Comparison of ENCODE assay signal across 1 cellular context in genomic region chr14:54754623-54755386, GRCh38.
TF ChIP-seq lines count a peak whose summit lies in the region.

No MANE protein-coding gene starts in this region.

TF ChIP-seq in K562, 482 proteins besides CTCF, POLR2A, EP300 and RAD21 (continued from another document and continues in another):
- TF ChIP-seq ZNF609 (CRISPR knock-in tag; IDR thresholded peaks at IDR 0.05; ENCODE audit: borderline replicate concordance) = no peak
- no peak for TF ChIP-seq ZNF253 (CRISPR knock-in tag; conservative IDR thresholded peaks at IDR 0.05)
- TF ChIP-seq ZNF57 (CRISPR knock-in tag; IDR thresholded peaks at IDR 0.05) = no peak
- TF ChIP-seq ZFPM2 (CRISPR knock-in tag; IDR thresholded peaks at IDR 0.05) = no peak
- peak; percentile 94 for TF ChIP-seq TAL1 (IDR thresholded peaks at IDR 0.05)
- TF ChIP-seq PKNOX1 (IDR thresholded peaks at IDR 0.05) = 0 out of 2 replicates have a peak, but pooled peaks have one; percentile 39
- TF ChIP-seq GATAD2A (IDR thresholded peaks at IDR 0.05) = 0 out of 2 replicates have a peak, but pooled peaks have one; percentile 47
- TF ChIP-seq ZNF830 (CRISPR knock-in tag; IDR thresholded peaks at IDR 0.05) = no peak
- no peak for TF ChIP-seq MECOM (CRISPR knock-in tag; IDR thresholded peaks at IDR 0.05)
- no peak for TF ChIP-seq HLTF (IDR thresholded peaks at IDR 0.05)
- no peak for TF ChIP-seq MAX (CRISPR knock-in tag; IDR thresholded peaks at IDR 0.05)
- no peak for TF ChIP-seq TAF15 (IDR thresholded peaks at IDR 0.05; ENCODE audit: low read depth, low read length)
- no peak for TF ChIP-seq ZNF707 (CRISPR knock-in tag; conservative IDR thresholded peaks at IDR 0.05)
- no peak for TF ChIP-seq ZNF124 (CRISPR knock-in tag; IDR thresholded peaks at IDR 0.05)
- TF ChIP-seq RFX7 (CRISPR knock-in tag; IDR thresholded peaks at IDR 0.05) = no peak
- TF ChIP-seq CREB1 (IDR thresholded peaks at IDR 0.05) = peak; percentile 92
- TF ChIP-seq CREB1 (CRISPR knock-in tag; IDR thresholded peaks at IDR 0.05) = peak; percentile 72; the same call in 1 of the 2 replicates
- no peak for TF ChIP-seq MBD1 (CRISPR knock-in tag; IDR thresholded peaks at IDR 0.05)
- TF ChIP-seq NFATC3 (IDR thresholded peaks at IDR 0.05) = no peak
- no peak for TF ChIP-seq NR1H2 (CRISPR knock-in tag; IDR thresholded peaks at IDR 0.05)
- no peak for TF ChIP-seq XRCC3 (IDR thresholded peaks at IDR 0.05)
- no peak for TF ChIP-seq NFXL1 (CRISPR knock-in tag; IDR thresholded peaks at IDR 0.05)
- TF ChIP-seq ZNF41 (CRISPR knock-in tag; conservative IDR thresholded peaks at IDR 0.05) = no peak
- TF ChIP-seq CBX1 (IDR thresholded peaks at IDR 0.05; ENCODE audit: low read depth) = no peak
- TF ChIP-seq TAF1 (IDR thresholded peaks at IDR 0.05; ENCODE audit: control insufficient read depth, extremely low read depth, insufficient read depth, low read length, severe bottlenecking) = no peak
- no peak for TF ChIP-seq BRF1 (IDR thresholded peaks at IDR 0.05; ENCODE audit: borderline replicate concordance, extremely low read depth, insufficient read length)
- TF ChIP-seq EHMT2 (IDR thresholded peaks at IDR 0.05) = 0 out of 2 replicates have a peak, but pooled peaks have one; percentile 49
- TF ChIP-seq CHD1 (IDR thresholded peaks at IDR 0.05; ENCODE audit: low read length) = no peak
- TF ChIP-seq KAT2B (IDR thresholded peaks at IDR 0.05; ENCODE audit: low read depth, low read length) = no peak
- peak; percentile 42; the same call in 1 of the 2 replicates for TF ChIP-seq CXXC5 (CRISPR knock-in tag; IDR thresholded peaks at IDR 0.05)
- peak; percentile 30; the same call in 1 of the 2 replicates for TF ChIP-seq MYC (IDR thresholded peaks at IDR 0.05; ENCODE audit: low read depth, low read length)
- TF ChIP-seq MYC (CRISPR knock-in tag; IDR thresholded peaks at IDR 0.05; ENCODE audit: borderline replicate concordance, low read depth) = no peak
- TF ChIP-seq ATF2 (CRISPR knock-in tag; IDR thresholded peaks at IDR 0.05) = peak; percentile 46; the same call in 1 of the 2 replicates
- TF ChIP-seq SAP30 (IDR thresholded peaks at IDR 0.05; ENCODE audit: borderline replicate concordance, insufficient read depth, low read depth, low read length, poor library complexity, severe bottlenecking) = no peak
- no peak for TF ChIP-seq NR2F6 (CRISPR knock-in tag; IDR thresholded peaks at IDR 0.05)
- no peak for TF ChIP-seq KLF6 (CRISPR knock-in tag; IDR thresholded peaks at IDR 0.05; ENCODE audit: borderline replicate concordance)
- TF ChIP-seq PTRF (tag; IDR thresholded peaks at IDR 0.05) = no peak
- peak; percentile 75 for TF ChIP-seq ETV5 (CRISPR knock-in tag; IDR thresholded peaks at IDR 0.05; ENCODE audit: low read depth)
- TF ChIP-seq MIER1 (IDR thresholded peaks at IDR 0.05; ENCODE audit: low read depth) = 0 out of 2 replicates have a peak, but pooled peaks have one; percentile 44
- TF ChIP-seq ATF1 (CRISPR knock-in tag; IDR thresholded peaks at IDR 0.05) = no peak
- TF ChIP-seq ATF1 (tag; IDR thresholded peaks at IDR 0.05) = peak; percentile 93
- TF ChIP-seq ZNF282 (CRISPR knock-in tag; IDR thresholded peaks at IDR 0.05) = no peak
- no peak for TF ChIP-seq NR0B1 (IDR thresholded peaks at IDR 0.05; ENCODE audit: partially characterized antibody)
- no peak for TF ChIP-seq HMG20B (CRISPR knock-in tag; IDR thresholded peaks at IDR 0.05)
- TF ChIP-seq U2AF1 (optimal IDR thresholded peaks at IDR 0.05; ENCODE audit: low read depth, low read length) = no peak
- no peak for TF ChIP-seq E4F1 (CRISPR knock-in tag; IDR thresholded peaks at IDR 0.05; ENCODE audit: borderline replicate concordance)
- TF ChIP-seq ZNF384 (IDR thresholded peaks at IDR 0.05; ENCODE audit: low read depth, low read length) = peak; percentile 68
- peak; percentile 88 for TF ChIP-seq MTA2 (IDR thresholded peaks at IDR 0.05; ENCODE audit: low read depth)
- no peak for TF ChIP-seq NR3C1 (CRISPR knock-in tag; IDR thresholded peaks at IDR 0.05)
- no peak; the same call in 1 of the 2 replicates for TF ChIP-seq BHLHE40 (IDR thresholded peaks at IDR 0.05; ENCODE audit: low read length)
- TF ChIP-seq ADNP (tag; IDR thresholded peaks at IDR 0.05) = no peak
- TF ChIP-seq UBTF (IDR thresholded peaks at IDR 0.05; ENCODE audit: borderline replicate concordance in 1 of 2, low read depth in 2 of 2, low read length in 2 of 2) = no peak
- TF ChIP-seq ZFX (CRISPR knock-in tag; IDR thresholded peaks at IDR 0.05) = no peak
- TF ChIP-seq ZNF316 (IDR thresholded peaks at IDR 0.05) = no peak; the same call in 1 of the 2 replicates
- TF ChIP-seq TRIM28 (IDR thresholded peaks at IDR 0.05) = no peak
- TF ChIP-seq E2F1 (CRISPR knock-in tag; IDR thresholded peaks at IDR 0.05) = no peak
- no peak for TF ChIP-seq ZNF24 (IDR thresholded peaks at IDR 0.05)
- no peak; the same call in 1 of the 2 replicates for TF ChIP-seq PHF8 (IDR thresholded peaks at IDR 0.05; ENCODE audit: borderline replicate concordance, low read length)
